1 cellular context compared by ENCODE assay signal in genomic region chr3:37546876-37547275, GRCh38.
TF ChIP-seq lines count a peak whose summit lies in the region.

No MANE protein-coding gene starts in this region.

TF ChIP-seq in HCT116, 20 proteins besides CTCF, POLR2A, EP300 and RAD21 (continued from another document):
- TF ChIP-seq REST (IDR thresholded peaks at IDR 0.05; ENCODE audit: low read depth), result no peak
- TF ChIP-seq ZFX (IDR thresholded peaks at IDR 0.05), result no peak
- TF ChIP-seq FOSL1 (IDR thresholded peaks at IDR 0.05; ENCODE audit: low read depth), result no peak
TF ChIP-seq in HCT116: peak in this region for 0.
